In the genomic region with DNA sequence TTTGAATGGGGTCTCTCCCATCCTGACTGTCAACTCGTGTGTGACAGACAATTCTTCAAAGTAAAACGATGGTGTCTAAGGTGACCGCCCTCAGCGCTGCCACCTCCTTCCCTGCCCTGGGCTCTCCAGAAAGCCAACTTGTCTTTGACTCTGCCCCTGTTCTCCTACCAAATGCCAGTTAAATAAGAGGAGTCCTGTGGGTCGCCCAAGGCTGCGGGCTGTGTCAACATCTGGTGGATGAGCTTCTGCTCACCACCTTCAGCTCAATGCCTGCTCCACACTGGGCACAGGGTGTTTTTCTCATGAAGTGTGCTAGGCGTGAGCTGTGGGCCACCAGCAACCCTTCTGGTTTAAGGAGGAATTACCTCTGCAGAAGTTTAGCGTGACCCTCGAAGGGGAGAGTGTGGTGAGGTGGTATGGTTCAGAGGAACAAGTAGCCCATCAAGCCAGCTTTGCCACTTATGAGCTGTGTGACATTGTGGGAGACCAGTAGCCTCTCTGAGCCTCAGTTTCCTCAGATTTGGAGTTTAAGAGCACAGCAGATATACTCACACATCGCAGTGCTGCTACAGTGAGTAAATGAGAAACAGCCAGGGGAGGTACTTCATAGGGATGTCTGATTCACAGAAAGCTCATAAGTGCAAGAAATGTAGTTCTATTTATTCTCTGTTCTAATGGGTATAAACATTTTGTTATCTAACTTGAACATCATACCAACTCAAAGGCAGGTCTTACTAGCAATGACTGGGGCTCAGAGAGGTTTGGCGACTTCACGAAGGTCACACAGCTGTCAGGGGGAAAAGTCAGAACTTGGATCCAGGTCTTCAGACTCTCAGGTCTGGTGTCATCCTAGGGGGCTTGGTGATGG, we compare ENCODE assay signal across 1 cellular context.
TF ChIP-seq lines count a peak whose summit lies in the region.

No MANE protein-coding gene starts in this region.

TF ChIP-seq in HepG2, 621 proteins besides CTCF, POLR2A, EP300 and RAD21 (continued from another document and continues in another):
- TF ChIP-seq, protein P1, sequence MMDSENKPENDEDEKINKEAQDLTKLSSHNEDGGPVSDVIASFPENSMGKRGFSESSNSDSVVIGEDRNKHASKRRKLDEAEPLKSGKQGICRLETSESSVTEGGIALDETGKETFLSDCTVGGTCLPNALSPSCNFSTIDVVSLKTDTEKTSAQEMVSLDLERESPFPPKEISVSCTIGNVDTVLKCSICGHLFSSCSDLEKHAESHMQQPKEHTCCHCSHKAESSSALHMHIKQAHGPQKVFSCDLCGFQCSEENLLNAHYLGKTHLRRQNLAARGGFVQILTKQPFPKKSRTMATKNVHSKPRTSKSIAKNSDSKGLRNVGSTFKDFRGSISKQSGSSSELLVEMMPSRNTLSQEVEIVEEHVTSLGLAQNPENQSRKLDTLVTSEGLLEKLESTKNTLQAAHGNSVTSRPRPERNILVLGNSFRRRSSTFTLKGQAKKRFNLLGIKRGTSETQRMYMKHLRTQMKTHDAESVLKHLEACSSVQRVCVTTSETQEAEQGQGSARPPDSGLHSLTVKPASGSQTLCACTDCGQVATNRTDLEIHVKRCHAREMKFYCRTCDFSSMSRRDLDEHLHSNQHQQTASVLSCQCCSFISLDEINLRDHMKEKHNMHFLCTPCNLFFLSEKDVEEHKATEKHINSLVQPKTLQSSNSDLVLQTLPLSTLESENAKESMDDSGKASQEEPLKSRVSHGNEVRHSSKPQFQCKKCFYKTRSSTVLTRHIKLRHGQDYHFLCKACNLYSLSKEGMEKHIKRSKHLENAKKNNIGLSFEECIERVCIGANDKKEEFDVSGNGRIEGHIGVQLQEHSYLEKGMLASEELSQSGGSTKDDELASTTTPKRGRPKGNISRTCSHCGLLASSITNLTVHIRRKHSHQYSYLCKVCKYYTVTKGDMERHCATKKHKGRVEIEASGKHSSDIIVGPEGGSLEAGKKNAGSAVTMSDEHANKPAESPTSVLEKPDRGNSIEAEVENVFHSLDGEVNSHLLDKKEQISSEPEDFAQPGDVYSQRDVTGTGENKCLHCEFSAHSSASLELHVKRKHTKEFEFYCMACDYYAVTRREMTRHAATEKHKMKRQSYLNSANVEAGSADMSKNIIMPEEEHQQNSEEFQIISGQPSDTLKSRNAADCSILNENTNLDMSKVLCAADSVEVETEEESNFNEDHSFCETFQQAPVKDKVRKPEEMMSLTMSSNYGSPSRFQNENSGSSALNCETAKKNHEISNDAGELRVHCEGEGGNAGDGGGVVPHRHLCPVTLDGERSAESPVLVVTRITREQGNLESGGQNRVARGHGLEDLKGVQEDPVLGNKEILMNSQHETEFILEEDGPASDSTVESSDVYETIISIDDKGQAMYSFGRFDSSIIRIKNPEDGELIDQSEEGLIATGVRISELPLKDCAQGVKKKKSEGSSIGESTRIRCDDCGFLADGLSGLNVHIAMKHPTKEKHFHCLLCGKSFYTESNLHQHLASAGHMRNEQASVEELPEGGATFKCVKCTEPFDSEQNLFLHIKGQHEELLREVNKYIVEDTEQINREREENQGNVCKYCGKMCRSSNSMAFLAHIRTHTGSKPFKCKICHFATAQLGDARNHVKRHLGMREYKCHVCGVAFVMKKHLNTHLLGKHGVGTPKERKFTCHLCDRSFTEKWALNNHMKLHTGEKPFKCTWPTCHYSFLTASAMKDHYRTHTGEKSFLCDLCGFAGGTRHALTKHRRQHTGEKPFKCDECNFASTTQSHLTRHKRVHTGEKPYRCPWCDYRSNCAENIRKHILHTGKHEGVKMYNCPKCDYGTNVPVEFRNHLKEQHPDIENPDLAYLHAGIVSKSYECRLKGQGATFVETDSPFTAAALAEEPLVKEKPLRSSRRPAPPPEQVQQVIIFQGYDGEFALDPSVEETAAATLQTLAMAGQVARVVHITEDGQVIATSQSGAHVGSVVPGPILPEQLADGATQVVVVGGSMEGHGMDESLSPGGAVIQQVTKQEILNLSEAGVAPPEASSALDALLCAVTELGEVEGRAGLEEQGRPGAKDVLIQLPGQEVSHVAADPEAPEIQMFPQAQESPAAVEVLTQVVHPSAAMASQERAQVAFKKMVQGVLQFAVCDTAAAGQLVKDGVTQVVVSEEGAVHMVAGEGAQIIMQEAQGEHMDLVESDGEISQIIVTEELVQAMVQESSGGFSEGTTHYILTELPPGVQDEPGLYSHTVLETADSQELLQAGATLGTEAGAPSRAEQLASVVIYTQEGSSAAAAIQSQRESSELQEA (CRISPR knock-in tag; IDR thresholded peaks at IDR 0.05; ENCODE audit: not compliant biosample characterization) = no peak
- TF ChIP-seq MAFG (CRISPR knock-in tag; IDR thresholded peaks at IDR 0.05) (no peak), HNRNPL (IDR thresholded peaks at IDR 0.05; ENCODE audit: low read depth, low read length) (peak; percentile 89), AHR (CRISPR knock-in tag; IDR thresholded peaks at IDR 0.05) (peak; percentile 36; the same call in 1 of the 2 replicates), FOXP1 (IDR thresholded peaks at IDR 0.05) (no peak), FOXP1 (CRISPR knock-in tag; IDR thresholded peaks at IDR 0.05) (0 out of 2 replicates have a peak, but pooled peaks have one; percentile 7), AKAP8 (CRISPR knock-in tag; IDR thresholded peaks at IDR 0.05) (peak; percentile 6; the same call in 1 of the 2 replicates), MED8 (CRISPR knock-in tag; IDR thresholded peaks at IDR 0.05; ENCODE audit: insufficient replicate concordance) (peak; percentile 77), RBM22 (optimal IDR thresholded peaks at IDR 0.05; ENCODE audit: low read length) (peak; percentile 99), SRY (CRISPR knock-in tag; IDR thresholded peaks at IDR 0.05) (peak; percentile 69; the same call in 1 of the 2 replicates), ZNF709 (CRISPR knock-in tag; IDR thresholded peaks at IDR 0.05) (0 out of 2 replicates have a peak, but pooled peaks have one; percentile 3), MIER3 (CRISPR knock-in tag; IDR thresholded peaks at IDR 0.05; ENCODE audit: borderline replicate concordance) (0 out of 2 replicates have a peak, but pooled peaks have one; percentile 10), NR2F2 (IDR thresholded peaks at IDR 0.05; ENCODE audit: borderline replicate concordance, low read depth) (peak; percentile 48; the same call in 1 of the 2 replicates), BORCS8-MEF2B (CRISPR knock-in tag; IDR thresholded peaks at IDR 0.05) (0 out of 2 replicates have a peak, but pooled peaks have one; percentile 60), HNRNPH1 (optimal IDR thresholded peaks at IDR 0.05; ENCODE audit: low read depth, low read length) (peak; percentile 80), ZC3H4 (CRISPR knock-in tag; IDR thresholded peaks at IDR 0.05; ENCODE audit: borderline replicate concordance) (peak; percentile 98), FOXA1 (IDR thresholded peaks at IDR 0.05) (no peak), FOXA1 (CRISPR knock-in tag; IDR thresholded peaks at IDR 0.05) (peak; percentile 72), MAF1 (CRISPR knock-in tag; IDR thresholded peaks at IDR 0.05; ENCODE audit: borderline replicate concordance) (no peak), NONO (IDR thresholded peaks at IDR 0.05) (no peak), NONO (CRISPR knock-in tag; conservative IDR thresholded peaks at IDR 0.05) (peak; percentile 69), CREB1 (IDR thresholded peaks at IDR 0.05) (no peak), CREB1 (CRISPR knock-in tag; IDR thresholded peaks at IDR 0.05) (peak; percentile 57; the same call in 1 of the 2 replicates), ZMYM2 (CRISPR knock-in tag; IDR thresholded peaks at IDR 0.05) (peak; percentile 68; the same call in 1 of the 2 replicates), POLR2G (IDR thresholded peaks at IDR 0.05; ENCODE audit: low read depth, low read length) (peak; percentile 97), FOXA3 (CRISPR knock-in tag; IDR thresholded peaks at IDR 0.05) (no peak; the same call in 1 of the 2 replicates), GZF1 (CRISPR knock-in tag; IDR thresholded peaks at IDR 0.05) (0 out of 2 replicates have a peak, but pooled peaks have one; percentile 18), NFE2L1 (CRISPR knock-in tag; IDR thresholded peaks at IDR 0.05; ENCODE audit: borderline replicate concordance) (no peak), ZNF430 (CRISPR knock-in tag; IDR thresholded peaks at IDR 0.05) (0 out of 2 replicates have a peak, but pooled peaks have one; percentile 70), ZNF256 (CRISPR knock-in tag; conservative IDR thresholded peaks at IDR 0.05) (peak; percentile 87; the same call in 1 of the 2 replicates), HOXA7 (CRISPR knock-in tag; IDR thresholded peaks at IDR 0.05) (peak; percentile 80), ZNF20 (CRISPR knock-in tag; IDR thresholded peaks at IDR 0.05) (no peak), RARG (CRISPR knock-in tag; IDR thresholded peaks at IDR 0.05; ENCODE audit: low read depth) (no peak), ZFP1 (CRISPR knock-in tag; IDR thresholded peaks at IDR 0.05) (peak; percentile 76; the same call in 1 of the 2 replicates), JUNB (CRISPR knock-in tag; IDR thresholded peaks at IDR 0.05; ENCODE audit: borderline replicate concordance) (peak; percentile 81), GATA4 (IDR thresholded peaks at IDR 0.05; ENCODE audit: borderline replicate concordance, low read depth) (peak; percentile 62; the same call in 1 of the 2 replicates), SMAD3 (CRISPR knock-in tag; IDR thresholded peaks at IDR 0.05) (peak; percentile 55), ZNF772 (CRISPR knock-in tag; IDR thresholded peaks at IDR 0.05) (0 out of 2 replicates have a peak, but pooled peaks have one; percentile 5), ZNF841 (CRISPR knock-in tag; IDR thresholded peaks at IDR 0.05; ENCODE audit: borderline replicate concordance) (0 out of 2 replicates have a peak, but pooled peaks have one; percentile 24), STAG1 (CRISPR knock-in tag; IDR thresholded peaks at IDR 0.05) (peak; percentile 51)
- TF ChIP-seq, protein P2, sequence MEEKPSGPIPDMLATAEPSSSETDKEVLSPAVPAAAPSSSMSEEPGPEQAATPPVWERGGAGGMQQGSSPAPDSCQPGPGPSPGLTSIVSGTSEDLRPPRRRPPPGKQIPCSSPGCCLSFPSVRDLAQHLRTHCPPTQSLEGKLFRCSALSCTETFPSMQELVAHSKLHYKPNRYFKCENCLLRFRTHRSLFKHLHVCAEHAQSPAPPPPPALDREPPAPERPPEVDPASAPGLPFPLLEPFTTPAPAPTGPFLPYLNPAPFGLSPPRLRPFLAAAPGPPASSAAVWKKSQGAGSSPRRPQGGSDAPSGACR (CRISPR knock-in tag; IDR thresholded peaks at IDR 0.05) = peak; percentile 43; the same call in 1 of the 2 replicates
- TF ChIP-seq, protein P3, sequence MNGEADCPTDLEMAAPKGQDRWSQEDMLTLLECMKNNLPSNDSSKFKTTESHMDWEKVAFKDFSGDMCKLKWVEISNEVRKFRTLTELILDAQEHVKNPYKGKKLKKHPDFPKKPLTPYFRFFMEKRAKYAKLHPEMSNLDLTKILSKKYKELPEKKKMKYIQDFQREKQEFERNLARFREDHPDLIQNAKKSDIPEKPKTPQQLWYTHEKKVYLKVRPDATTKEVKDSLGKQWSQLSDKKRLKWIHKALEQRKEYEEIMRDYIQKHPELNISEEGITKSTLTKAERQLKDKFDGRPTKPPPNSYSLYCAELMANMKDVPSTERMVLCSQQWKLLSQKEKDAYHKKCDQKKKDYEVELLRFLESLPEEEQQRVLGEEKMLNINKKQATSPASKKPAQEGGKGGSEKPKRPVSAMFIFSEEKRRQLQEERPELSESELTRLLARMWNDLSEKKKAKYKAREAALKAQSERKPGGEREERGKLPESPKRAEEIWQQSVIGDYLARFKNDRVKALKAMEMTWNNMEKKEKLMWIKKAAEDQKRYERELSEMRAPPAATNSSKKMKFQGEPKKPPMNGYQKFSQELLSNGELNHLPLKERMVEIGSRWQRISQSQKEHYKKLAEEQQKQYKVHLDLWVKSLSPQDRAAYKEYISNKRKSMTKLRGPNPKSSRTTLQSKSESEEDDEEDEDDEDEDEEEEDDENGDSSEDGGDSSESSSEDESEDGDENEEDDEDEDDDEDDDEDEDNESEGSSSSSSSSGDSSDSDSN (CRISPR knock-in tag; IDR thresholded peaks at IDR 0.05) = 0 out of 2 replicates have a peak, but pooled peaks have one; percentile 13
- TF ChIP-seq, protein P4, sequence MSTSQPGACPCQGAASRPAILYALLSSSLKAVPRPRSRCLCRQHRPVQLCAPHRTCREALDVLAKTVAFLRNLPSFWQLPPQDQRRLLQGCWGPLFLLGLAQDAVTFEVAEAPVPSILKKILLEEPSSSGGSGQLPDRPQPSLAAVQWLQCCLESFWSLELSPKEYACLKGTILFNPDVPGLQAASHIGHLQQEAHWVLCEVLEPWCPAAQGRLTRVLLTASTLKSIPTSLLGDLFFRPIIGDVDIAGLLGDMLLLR (CRISPR knock-in tag; IDR thresholded peaks at IDR 0.05) = 0 out of 2 replicates have a peak, but pooled peaks have one; percentile 17
- TF ChIP-seq, protein P5, sequence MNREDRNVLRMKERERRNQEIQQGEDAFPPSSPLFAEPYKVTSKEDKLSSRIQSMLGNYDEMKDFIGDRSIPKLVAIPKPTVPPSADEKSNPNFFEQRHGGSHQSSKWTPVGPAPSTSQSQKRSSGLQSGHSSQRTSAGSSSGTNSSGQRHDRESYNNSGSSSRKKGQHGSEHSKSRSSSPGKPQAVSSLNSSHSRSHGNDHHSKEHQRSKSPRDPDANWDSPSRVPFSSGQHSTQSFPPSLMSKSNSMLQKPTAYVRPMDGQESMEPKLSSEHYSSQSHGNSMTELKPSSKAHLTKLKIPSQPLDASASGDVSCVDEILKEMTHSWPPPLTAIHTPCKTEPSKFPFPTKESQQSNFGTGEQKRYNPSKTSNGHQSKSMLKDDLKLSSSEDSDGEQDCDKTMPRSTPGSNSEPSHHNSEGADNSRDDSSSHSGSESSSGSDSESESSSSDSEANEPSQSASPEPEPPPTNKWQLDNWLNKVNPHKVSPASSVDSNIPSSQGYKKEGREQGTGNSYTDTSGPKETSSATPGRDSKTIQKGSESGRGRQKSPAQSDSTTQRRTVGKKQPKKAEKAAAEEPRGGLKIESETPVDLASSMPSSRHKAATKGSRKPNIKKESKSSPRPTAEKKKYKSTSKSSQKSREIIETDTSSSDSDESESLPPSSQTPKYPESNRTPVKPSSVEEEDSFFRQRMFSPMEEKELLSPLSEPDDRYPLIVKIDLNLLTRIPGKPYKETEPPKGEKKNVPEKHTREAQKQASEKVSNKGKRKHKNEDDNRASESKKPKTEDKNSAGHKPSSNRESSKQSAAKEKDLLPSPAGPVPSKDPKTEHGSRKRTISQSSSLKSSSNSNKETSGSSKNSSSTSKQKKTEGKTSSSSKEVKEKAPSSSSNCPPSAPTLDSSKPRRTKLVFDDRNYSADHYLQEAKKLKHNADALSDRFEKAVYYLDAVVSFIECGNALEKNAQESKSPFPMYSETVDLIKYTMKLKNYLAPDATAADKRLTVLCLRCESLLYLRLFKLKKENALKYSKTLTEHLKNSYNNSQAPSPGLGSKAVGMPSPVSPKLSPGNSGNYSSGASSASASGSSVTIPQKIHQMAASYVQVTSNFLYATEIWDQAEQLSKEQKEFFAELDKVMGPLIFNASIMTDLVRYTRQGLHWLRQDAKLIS (CRISPR knock-in tag; IDR thresholded peaks at IDR 0.05) = peak; percentile 92
- TF ChIP-seq, protein P6, sequence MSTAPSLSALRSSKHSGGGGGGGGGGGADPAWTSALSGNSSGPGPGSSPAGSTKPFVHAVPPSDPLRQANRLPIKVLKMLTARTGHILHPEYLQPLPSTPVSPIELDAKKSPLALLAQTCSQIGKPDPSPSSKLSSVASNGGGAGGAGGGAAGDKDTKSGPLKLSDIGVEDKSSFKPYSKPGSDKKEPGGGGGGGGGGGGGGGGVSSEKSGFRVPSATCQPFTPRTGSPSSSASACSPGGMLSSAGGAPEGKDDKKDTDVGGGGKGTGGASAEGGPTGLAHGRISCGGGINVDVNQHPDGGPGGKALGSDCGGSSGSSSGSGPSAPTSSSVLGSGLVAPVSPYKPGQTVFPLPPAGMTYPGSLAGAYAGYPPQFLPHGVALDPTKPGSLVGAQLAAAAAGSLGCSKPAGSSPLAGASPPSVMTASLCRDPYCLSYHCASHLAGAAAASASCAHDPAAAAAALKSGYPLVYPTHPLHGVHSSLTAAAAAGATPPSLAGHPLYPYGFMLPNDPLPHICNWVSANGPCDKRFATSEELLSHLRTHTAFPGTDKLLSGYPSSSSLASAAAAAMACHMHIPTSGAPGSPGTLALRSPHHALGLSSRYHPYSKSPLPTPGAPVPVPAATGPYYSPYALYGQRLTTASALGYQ (CRISPR knock-in tag; IDR thresholded peaks at IDR 0.05) = peak; percentile 33; the same call in 1 of the 2 replicates
